Comparison of ENCODE assay signal across 19 cellular contexts in genomic region chr12:78977463-78977862, GRCh38.
A peak's percentile ranks its signal among the peaks of the same experiment; 100 is the strongest.
DNase-seq lines count a peak whose midpoint lies in the region; ATAC-seq, FAIRE-seq and TF ChIP-seq lines count a peak whose summit lies in the region.
"Had no signal": no experiment of that assay in that cellular context is flagged by ENCODE, and none has a peak within 500 bp of the region (broad histone marks: within the 10 kb centered on the region; RNA-seq: fewer than 3 reads in every experiment).

No MANE protein-coding gene starts in this region.

- H3K9me3 Mint-ChIP-seq in CD14-positive monocyte (peaks cover 0 to 4% (median 0%) of the 10 kb centered on the region in 7 donors), neural progenitor cell (no peaks in the 10 kb centered on the region)
- H3K9me3 Mint-ChIP-seq: nephron had no signal

- H3K27me3 Mint-ChIP-seq in CD14-positive monocyte (ENCODE audit: low read depth in 3 of 3), result no peaks in the 10 kb centered on the region
- H3K27me3 Mint-ChIP-seq in neural progenitor cell (ENCODE audit: insufficient read depth, low read depth), result no peaks in the 10 kb centered on the region
- H3K27me3 Mint-ChIP-seq: B cell had no signal

- no peaks in the 10 kb centered on the region for H3K36me3 Mint-ChIP-seq in CD14-positive monocyte
- peaks cover under 1% of the 10 kb centered on the region for H3K36me3 Mint-ChIP-seq in neural progenitor cell

- no peak overlapping the region for H2AFZ ChIP-seq in neural progenitor cell (replicated peaks)

- H3K4me2 ChIP-seq in neural progenitor cell, result no peak overlapping the region

- no peaks in the 10 kb centered on the region for H3F3A ChIP-seq in neural progenitor cell (ENCODE audit: low read depth)

- no peak overlapping the region for H3K27ac Mint-ChIP-seq in CD14-positive monocyte
- H3K27ac Mint-ChIP-seq in neural progenitor cell, result no peak overlapping the region
- H3K27ac Mint-ChIP-seq: B cell, nephron had no signal

- H3K4me1 Mint-ChIP-seq in CD14-positive monocyte (peaks cover 3% of the 10 kb centered on the region), neural progenitor cell (peaks cover 2% of the 10 kb centered on the region)
- H3K4me1 Mint-ChIP-seq: B cell had no signal

- H4K20me1 ChIP-seq in neural progenitor cell (ENCODE audit: low read depth), result no peaks in the 10 kb centered on the region

- no peaks in the 10 kb centered on the region for H3K9me3 ChIP-seq in mucosa of descending colon
- H3K9me3 ChIP-seq in neural progenitor cell (ENCODE audit: low read depth), result no peaks in the 10 kb centered on the region
- H3K9me3 ChIP-seq: gastrocnemius medialis, SJCRH30, thoracic aorta had no signal

- no peaks in the 10 kb centered on the region for H3K79me2 ChIP-seq in neural progenitor cell (ENCODE audit: low read depth)

- no peaks in the 10 kb centered on the region for H3K27me3 ChIP-seq in bronchial epithelial cell (ENCODE audit: control insufficient read depth, insufficient read depth, low read length)
- no peaks in the 10 kb centered on the region for H3K27me3 ChIP-seq in neural progenitor cell
- H3K27me3 ChIP-seq: gastrocnemius medialis, SJCRH30 had no signal

- ATAC-seq in mucosa of descending colon, result peak; percentile 32
- ATAC-seq: gastrocnemius medialis had no signal

- no peak overlapping the region for H3K9ac ChIP-seq in neural progenitor cell

- no peak overlapping the region for H3K4me3 ChIP-seq in NB4 (ENCODE audit: low read depth, low read length)
- no peak overlapping the region for H3K4me3 ChIP-seq in bronchial epithelial cell (ENCODE audit: low read depth, low read length)
- H3K4me3 ChIP-seq in mucosa of descending colon, result no peak overlapping the region
- no peak overlapping the region for H3K4me3 ChIP-seq in neural progenitor cell
- H3K4me3 ChIP-seq: gastrocnemius medialis, SJCRH30, thoracic aorta had no signal

- intact Hi-C loops in mucosa of descending colon (cut with DNase I, micrococcal nuclease), result no loop called here
- intact Hi-C loops in CD14-positive monocyte (cut with micrococcal nuclease), result no loop called here

- TF ChIP-seq POLR2A in NB4 (IDR thresholded peaks at IDR 0.05; ENCODE audit: extremely low read depth, insufficient read length), result no peak

- no peak for TF ChIP-seq CTCF in NB4 (IDR thresholded peaks at IDR 0.05; ENCODE audit: low read depth, low read length)
- TF ChIP-seq CTCF in bronchial epithelial cell (IDR thresholded peaks at IDR 0.05; ENCODE audit: insufficient read depth, low read length, severe bottlenecking), result no peak
- TF ChIP-seq CTCF in mucosa of descending colon (IDR thresholded peaks at IDR 0.05), result no peak
- no peak for TF ChIP-seq CTCF in CD14-positive monocyte (IDR thresholded peaks at IDR 0.05)
- no peak for TF ChIP-seq CTCF in neural progenitor cell (IDR thresholded peaks at IDR 0.05)

- DNase-seq in GDM1 (lab: John Stamatoyannopoulos, UW) (peak; percentile 49), NB4 (ENCODE audit: low read depth) (peak; percentile 36), bronchial epithelial cell (ENCODE audit: low read depth) (peak; percentile 77), mucosa of descending colon (no peak), CD14-positive monocyte (ENCODE audit: low spot score) (no peak), neural progenitor cell (ENCODE audit: low spot score) (no peak), GM19238 (ENCODE audit: insufficient read length, low spot score) (no peak)
- DNase-seq: activated effector memory CD4-positive, alpha-beta T cell treated with anti-CD3 and anti-CD28 coated beads, Interleukin-2, amount 50 U/mL, for 16 hours; gastrocnemius medialis; Karpas-422; mesenchymal stem cell; NCI-H1694 treated with DMSO at 0.1 percent for 48 hours; NCI-H345; SJCRH30; T1000 had no signal

- no peak overlapping the region for H3K27ac ChIP-seq in neural progenitor cell
- H3K27ac ChIP-seq: gastrocnemius medialis, SJCRH30, thoracic aorta had no signal

- no peaks in the 10 kb centered on the region for H3K36me3 ChIP-seq in bronchial epithelial cell (ENCODE audit: control insufficient read depth, insufficient read depth, low read length)
- no peaks in the 10 kb centered on the region for H3K36me3 ChIP-seq in mucosa of descending colon (ENCODE audit: low read depth)
- H3K36me3 ChIP-seq in neural progenitor cell, result peaks cover 12% of the 10 kb centered on the region
- H3K36me3 ChIP-seq: gastrocnemius medialis, thoracic aorta had no signal

- FAIRE-seq in bronchial epithelial cell (lab: Jason Lieb, UNC), result no peak
- FAIRE-seq: H1 had no signal

- H3K4me3 Mint-ChIP-seq in CD14-positive monocyte, result peak overlapping the region in 1 of 2 donors; percentile 43
- no peak overlapping the region for H3K4me3 Mint-ChIP-seq in neural progenitor cell
- H3K4me3 Mint-ChIP-seq: B cell, nephron had no signal

- H3K4me1 ChIP-seq in mucosa of descending colon (ENCODE audit: low read depth), result no peaks in the 10 kb centered on the region
- H3K4me1 ChIP-seq in neural progenitor cell, result peaks cover 3% of the 10 kb centered on the region
- H3K4me1 ChIP-seq: gastrocnemius medialis, SJCRH30 had no signal

Comparison
In these comparisons a context has a peak if more than half of its experiments do, and no peak if none do; other contexts are left out.
1. DNase-seq: peak in GDM1 (single experiment), NB4 (single experiment) and bronchial epithelial cell (single experiment); none in mucosa of descending colon (0 of 3), CD14-positive monocyte (single experiment), neural progenitor cell (single experiment) and GM19238 (single experiment).